ENCODE assay signal across 7 cellular contexts in the genomic region with DNA sequence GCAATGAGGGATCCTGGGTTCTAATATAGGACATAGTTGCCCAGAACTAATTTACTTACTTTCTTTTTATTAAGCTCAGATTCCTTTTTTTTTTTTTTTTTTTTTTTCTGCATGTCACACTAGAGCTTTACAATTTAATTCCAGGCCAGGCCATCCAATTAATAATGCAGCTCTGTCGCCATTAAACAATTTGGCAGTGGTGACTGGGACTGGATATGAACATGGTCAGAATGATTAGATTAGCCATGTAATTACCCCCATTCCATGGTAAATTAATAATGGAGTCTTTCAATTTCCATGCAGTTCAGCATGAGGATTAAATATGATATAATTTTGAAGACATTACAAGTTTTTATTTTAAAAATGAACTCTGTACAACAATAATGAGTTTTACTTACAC.
"Had no signal": no experiment of that assay in that cellular context is flagged by ENCODE, and none has a peak within 500 bp of the region (broad histone marks: within the 10 kb centered on the region; RNA-seq: fewer than 3 reads in every experiment).

No MANE protein-coding gene starts in this region.

- ATAC-seq: HCT116, K562 had no signal

- H3K4me3 ChIP-seq: HAP-1, K562 had no signal

- H3K4me1 ChIP-seq: HAP-1 had no signal

- H3K36me3 ChIP-seq: HAP-1 had no signal

- DNase-seq: GOT3, H7, IMR-90, KG1 had no signal

- H3K9me3 ChIP-seq: HAP-1 had no signal
